8 cellular contexts compared by ENCODE assay signal in genomic region chr10:89302628-89303027, GRCh38.
DNase-seq lines count a peak whose midpoint lies in the region; ATAC-seq and TF ChIP-seq lines count a peak whose summit lies in the region.

No MANE protein-coding gene starts in this region.

- no peak for DNase-seq in DND-41
- peak; percentile 47 for DNase-seq in OCI-M1 (lab: John Stamatoyannopoulos, UW)
- no peak for DNase-seq in epithelial cell of prostate (ENCODE audit: low read depth, low spot score)
- DNase-seq in kidney glomerular epithelial cell (lab: John Stamatoyannopoulos, UW), result no peak
- no peak for DNase-seq in HuH-7.5 (ENCODE audit: low spot score)
- DNase-seq in amniotic stem cell (lab: John Stamatoyannopoulos, UW), result no peak

- H2AFZ ChIP-seq in DND-41 (ENCODE audit: low read depth, low read length) (peak overlapping the region; percentile 79), parathyroid adenoma (peak overlapping the region; percentile 83)

- H3K27me3 ChIP-seq in DND-41 (ENCODE audit: insufficient read depth, low read length, poor library complexity) (no peaks in the 10 kb centered on the region), parathyroid adenoma (ENCODE audit: control insufficient read depth, insufficient read depth, low read length) (no peaks in the 10 kb centered on the region)

- H3K36me3 ChIP-seq in DND-41 (ENCODE audit: insufficient read depth, low read length), result peaks cover 10% of the 10 kb centered on the region; the same call in 1 of the 2 replicates
- H3K36me3 ChIP-seq in parathyroid adenoma (ENCODE audit: control insufficient read depth, insufficient read depth, low read length), result no peaks in the 10 kb centered on the region

- no peak for ATAC-seq in DND-41 (ENCODE audit: insufficient read depth, low read depth)
- ATAC-seq in GM18870 (IDR thresholded peaks at IDR 0.05; ENCODE audit: unreplicated experiment), result no peak

- no peaks in the 10 kb centered on the region for H4K20me1 ChIP-seq in DND-41 (ENCODE audit: insufficient read depth, low read length)

- H3K9me3 ChIP-seq in DND-41 (ENCODE audit: insufficient read depth, low read length, severe bottlenecking), result no peaks in the 10 kb centered on the region
- no peaks in the 10 kb centered on the region for H3K9me3 ChIP-seq in parathyroid adenoma (ENCODE audit: control insufficient read depth, low read length)

- peak overlapping the region; percentile 85 for H3K27ac ChIP-seq in DND-41 (ENCODE audit: low read length)
- H3K27ac ChIP-seq in epithelial cell of prostate, result peak overlapping the region; percentile 71
- peak overlapping the region; percentile 86 for H3K27ac ChIP-seq in parathyroid adenoma

- H3K4me3 ChIP-seq in DND-41 (ENCODE audit: low read depth in 1 of 2, low read length in 2 of 2), result peak overlapping the region; percentile 58 to 64; a peak in 3 of 4 replicates
- peak overlapping the region; percentile 61 for H3K4me3 ChIP-seq in parathyroid adenoma (ENCODE audit: low read depth, low read length)

- H3K4me1 ChIP-seq in DND-41 (ENCODE audit: insufficient read depth, low read length), result peaks cover 33% of the 10 kb centered on the region
- peaks cover 11% of the 10 kb centered on the region for H3K4me1 ChIP-seq in parathyroid adenoma

- TF ChIP-seq CTCF in DND-41 (IDR thresholded peaks at IDR 0.05; ENCODE audit: borderline replicate concordance, extremely low read depth, low read length, poor library complexity, severe bottlenecking), result no peak
- no peak for TF ChIP-seq CTCF in parathyroid adenoma (IDR thresholded peaks at IDR 0.05)

- H3K4me2 ChIP-seq in DND-41 (ENCODE audit: insufficient read depth, low read length) (peak overlapping the region; percentile 70), parathyroid adenoma (ENCODE audit: low read length) (peak overlapping the region; percentile 69)

- H3K79me2 ChIP-seq in DND-41 (ENCODE audit: insufficient read depth, low read length), result peaks cover 3% of the 10 kb centered on the region; the same call in 1 of the 2 replicates
- no peaks in the 10 kb centered on the region for H3K79me2 ChIP-seq in parathyroid adenoma

- H3K9ac ChIP-seq in DND-41 (ENCODE audit: low read depth, low read length), result peak overlapping the region; percentile 58
- H3K9ac ChIP-seq in parathyroid adenoma, result no peak overlapping the region
